In the genomic region with DNA sequence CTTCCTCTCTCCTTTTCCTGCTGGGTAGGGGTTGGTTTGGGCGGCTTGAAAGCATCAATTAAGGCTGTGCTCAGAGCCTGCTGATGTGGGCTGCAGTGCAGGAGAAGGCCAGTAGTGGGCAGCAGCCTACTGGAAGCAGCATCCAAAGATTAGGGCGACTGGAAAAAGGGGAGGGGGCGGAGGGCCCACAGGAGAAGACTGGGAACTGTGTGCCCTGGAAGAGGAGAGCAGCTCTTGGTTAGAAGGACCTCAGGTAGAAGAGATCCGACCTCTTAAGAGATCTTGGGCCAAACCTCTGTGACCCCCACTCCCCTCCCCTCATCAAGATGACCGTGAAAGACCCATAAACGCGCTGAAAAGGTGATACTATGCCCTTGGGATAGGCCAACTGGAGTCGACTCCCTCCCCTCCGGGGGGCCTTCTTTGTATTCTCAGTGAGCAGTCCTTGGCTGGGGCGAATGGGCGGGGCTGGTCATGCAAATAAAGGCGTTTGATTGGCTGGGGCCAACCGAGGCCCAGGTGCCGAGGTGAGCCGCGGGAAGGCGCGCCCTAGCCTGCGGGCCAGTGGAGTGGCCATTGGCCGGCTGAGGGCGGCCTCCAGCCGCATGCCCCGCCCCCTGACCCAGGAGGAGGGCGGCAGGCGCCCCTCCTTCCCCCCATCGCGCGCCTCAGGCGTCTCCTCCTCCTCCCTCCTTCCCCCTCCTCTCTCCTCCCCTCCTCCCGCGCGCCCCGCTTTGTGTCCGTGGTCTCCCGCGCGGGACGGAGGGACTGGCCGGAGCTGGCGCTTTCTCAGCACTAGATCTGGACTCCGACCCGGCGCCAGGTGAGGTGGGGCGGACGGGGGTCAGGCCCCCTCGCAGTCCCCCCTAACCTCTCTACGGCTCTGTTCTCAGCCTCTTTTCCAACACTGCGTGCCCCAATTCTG, we compare ENCODE assay signal across 1 cellular context.
TF ChIP-seq lines count a peak whose summit lies in the region.

No MANE protein-coding gene starts in this region.

TF ChIP-seq in HepG2, 621 proteins besides CTCF, POLR2A, EP300 and RAD21 (continued from another document and continues in another):
- TF ChIP-seq, protein P1, sequence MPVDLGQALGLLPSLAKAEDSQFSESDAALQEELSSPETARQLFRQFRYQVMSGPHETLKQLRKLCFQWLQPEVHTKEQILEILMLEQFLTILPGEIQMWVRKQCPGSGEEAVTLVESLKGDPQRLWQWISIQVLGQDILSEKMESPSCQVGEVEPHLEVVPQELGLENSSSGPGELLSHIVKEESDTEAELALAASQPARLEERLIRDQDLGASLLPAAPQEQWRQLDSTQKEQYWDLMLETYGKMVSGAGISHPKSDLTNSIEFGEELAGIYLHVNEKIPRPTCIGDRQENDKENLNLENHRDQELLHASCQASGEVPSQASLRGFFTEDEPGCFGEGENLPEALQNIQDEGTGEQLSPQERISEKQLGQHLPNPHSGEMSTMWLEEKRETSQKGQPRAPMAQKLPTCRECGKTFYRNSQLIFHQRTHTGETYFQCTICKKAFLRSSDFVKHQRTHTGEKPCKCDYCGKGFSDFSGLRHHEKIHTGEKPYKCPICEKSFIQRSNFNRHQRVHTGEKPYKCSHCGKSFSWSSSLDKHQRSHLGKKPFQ (CRISPR knock-in tag; IDR thresholded peaks at IDR 0.05; ENCODE audit: insufficient replicate concordance), result no peak
- TF ChIP-seq FOXP1 (IDR thresholded peaks at IDR 0.05), result no peak
- no peak for TF ChIP-seq FOXP1 (CRISPR knock-in tag; IDR thresholded peaks at IDR 0.05)
- no peak for TF ChIP-seq TBL1XR1 (IDR thresholded peaks at IDR 0.05; ENCODE audit: borderline replicate concordance, low read length, partially characterized antibody)
- TF ChIP-seq ZNF616 (CRISPR knock-in tag; IDR thresholded peaks at IDR 0.05; ENCODE audit: low read depth), result no peak
- peak; percentile 46; the same call in 1 of the 2 replicates for TF ChIP-seq SMC3 (IDR thresholded peaks at IDR 0.05; ENCODE audit: low read length)
- TF ChIP-seq, protein P2, sequence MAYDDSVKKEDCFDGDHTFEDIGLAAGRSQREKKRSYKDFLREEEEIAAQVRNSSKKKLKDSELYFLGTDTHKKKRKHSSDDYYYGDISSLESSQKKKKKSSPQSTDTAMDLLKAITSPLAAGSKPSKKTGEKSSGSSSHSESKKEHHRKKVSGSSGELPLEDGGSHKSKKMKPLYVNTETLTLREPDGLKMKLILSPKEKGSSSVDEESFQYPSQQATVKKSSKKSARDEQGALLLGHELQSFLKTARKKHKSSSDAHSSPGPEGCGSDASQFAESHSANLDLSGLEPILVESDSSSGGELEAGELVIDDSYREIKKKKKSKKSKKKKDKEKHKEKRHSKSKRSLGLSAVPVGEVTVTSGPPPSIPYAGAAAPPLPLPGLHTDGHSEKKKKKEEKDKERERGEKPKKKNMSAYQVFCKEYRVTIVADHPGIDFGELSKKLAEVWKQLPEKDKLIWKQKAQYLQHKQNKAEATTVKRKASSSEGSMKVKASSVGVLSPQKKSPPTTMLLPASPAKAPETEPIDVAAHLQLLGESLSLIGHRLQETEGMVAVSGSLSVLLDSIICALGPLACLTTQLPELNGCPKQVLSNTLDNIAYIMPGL (CRISPR knock-in tag; IDR thresholded peaks at IDR 0.05; ENCODE audit: borderline replicate concordance in 1 of 2, low read depth in 1 of 2), result no peak; a peak in 1 of 4 replicates
- TF ChIP-seq SOX5 (CRISPR knock-in tag; IDR thresholded peaks at IDR 0.05; ENCODE audit: borderline replicate concordance), result no peak
- no peak for TF ChIP-seq NFE2L1 (CRISPR knock-in tag; IDR thresholded peaks at IDR 0.05; ENCODE audit: borderline replicate concordance)
- TF ChIP-seq, protein P3, sequence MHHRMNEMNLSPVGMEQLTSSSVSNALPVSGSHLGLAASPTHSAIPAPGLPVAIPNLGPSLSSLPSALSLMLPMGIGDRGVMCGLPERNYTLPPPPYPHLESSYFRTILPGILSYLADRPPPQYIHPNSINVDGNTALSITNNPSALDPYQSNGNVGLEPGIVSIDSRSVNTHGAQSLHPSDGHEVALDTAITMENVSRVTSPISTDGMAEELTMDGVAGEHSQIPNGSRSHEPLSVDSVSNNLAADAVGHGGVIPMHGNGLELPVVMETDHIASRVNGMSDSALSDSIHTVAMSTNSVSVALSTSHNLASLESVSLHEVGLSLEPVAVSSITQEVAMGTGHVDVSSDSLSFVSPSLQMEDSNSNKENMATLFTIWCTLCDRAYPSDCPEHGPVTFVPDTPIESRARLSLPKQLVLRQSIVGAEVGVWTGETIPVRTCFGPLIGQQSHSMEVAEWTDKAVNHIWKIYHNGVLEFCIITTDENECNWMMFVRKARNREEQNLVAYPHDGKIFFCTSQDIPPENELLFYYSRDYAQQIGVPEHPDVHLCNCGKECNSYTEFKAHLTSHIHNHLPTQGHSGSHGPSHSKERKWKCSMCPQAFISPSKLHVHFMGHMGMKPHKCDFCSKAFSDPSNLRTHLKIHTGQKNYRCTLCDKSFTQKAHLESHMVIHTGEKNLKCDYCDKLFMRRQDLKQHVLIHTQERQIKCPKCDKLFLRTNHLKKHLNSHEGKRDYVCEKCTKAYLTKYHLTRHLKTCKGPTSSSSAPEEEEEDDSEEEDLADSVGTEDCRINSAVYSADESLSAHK (CRISPR knock-in tag; IDR thresholded peaks at IDR 0.05; ENCODE audit: borderline replicate concordance), result no peak
- TF ChIP-seq, protein P4, sequence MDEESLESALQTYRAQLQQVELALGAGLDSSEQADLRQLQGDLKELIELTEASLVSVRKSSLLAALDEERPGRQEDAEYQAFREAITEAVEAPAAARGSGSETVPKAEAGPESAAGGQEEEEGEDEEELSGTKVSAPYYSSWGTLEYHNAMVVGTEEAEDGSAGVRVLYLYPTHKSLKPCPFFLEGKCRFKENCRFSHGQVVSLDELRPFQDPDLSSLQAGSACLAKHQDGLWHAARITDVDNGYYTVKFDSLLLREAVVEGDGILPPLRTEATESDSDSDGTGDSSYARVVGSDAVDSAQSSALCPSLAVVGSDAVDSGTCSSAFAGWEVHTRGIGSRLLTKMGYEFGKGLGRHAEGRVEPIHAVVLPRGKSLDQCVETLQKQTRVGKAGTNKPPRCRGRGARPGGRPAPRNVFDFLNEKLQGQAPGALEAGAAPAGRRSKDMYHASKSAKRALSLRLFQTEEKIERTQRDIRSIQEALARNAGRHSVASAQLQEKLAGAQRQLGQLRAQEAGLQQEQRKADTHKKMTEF (CRISPR knock-in tag; IDR thresholded peaks at IDR 0.05), result 0 out of 2 replicates have a peak, but pooled peaks have one; percentile 30
- no peak for TF ChIP-seq SRSF4 (IDR thresholded peaks at IDR 0.05; ENCODE audit: low read depth, low read length, poor library complexity, severe bottlenecking)
- TF ChIP-seq, protein P5, sequence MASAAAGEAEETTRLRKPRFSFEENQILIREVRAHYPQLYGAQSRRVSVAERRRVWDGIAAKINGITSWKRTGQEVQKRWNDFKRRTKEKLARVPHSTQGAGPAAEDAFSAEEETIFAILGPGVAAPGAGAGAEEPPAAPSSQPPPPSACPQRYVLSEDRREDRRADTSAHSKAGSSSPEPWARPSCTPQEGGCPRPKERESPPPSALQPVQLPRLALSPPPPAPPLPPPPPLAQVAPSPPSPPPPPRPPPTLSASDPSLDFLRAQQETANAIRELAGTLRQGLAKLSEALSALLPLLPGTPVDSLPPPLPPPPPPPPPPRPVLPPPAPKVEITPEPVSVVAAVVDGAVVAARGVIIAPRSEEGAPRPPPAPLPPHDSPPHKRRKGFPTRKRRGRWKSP (CRISPR knock-in tag; IDR thresholded peaks at IDR 0.05), result no peak
- 0 out of 2 replicates have a peak, but pooled peaks have one; percentile 10 for TF ChIP-seq KDM5A (IDR thresholded peaks at IDR 0.05; ENCODE audit: borderline replicate concordance, low read length)
- peak; percentile 55; the same call in 1 of the 2 replicates for TF ChIP-seq SP2 (CRISPR knock-in tag; IDR thresholded peaks at IDR 0.05)
- no peak for TF ChIP-seq MTF1 (CRISPR knock-in tag; IDR thresholded peaks at IDR 0.05)
- no peak for TF ChIP-seq CHD2 (IDR thresholded peaks at IDR 0.05; ENCODE audit: low read depth, low read length)
- TF ChIP-seq ATAD3A (CRISPR knock-in tag; IDR thresholded peaks at IDR 0.05), result no peak
- no peak for TF ChIP-seq ZBTB7A (CRISPR knock-in tag; IDR thresholded peaks at IDR 0.05)
- TF ChIP-seq, protein P6, sequence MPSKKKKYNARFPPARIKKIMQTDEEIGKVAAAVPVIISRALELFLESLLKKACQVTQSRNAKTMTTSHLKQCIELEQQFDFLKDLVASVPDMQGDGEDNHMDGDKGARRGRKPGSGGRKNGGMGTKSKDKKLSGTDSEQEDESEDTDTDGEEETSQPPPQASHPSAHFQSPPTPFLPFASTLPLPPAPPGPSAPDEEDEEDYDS (CRISPR knock-in tag; IDR thresholded peaks at IDR 0.05), result 0 out of 2 replicates have a peak, but pooled peaks have one; percentile 30
- TF ChIP-seq NFE2 (CRISPR knock-in tag; IDR thresholded peaks at IDR 0.05), result no peak
- no peak for TF ChIP-seq KLF9 (CRISPR knock-in tag; IDR thresholded peaks at IDR 0.05; ENCODE audit: low read depth)
- no peak for TF ChIP-seq SMYD3 (CRISPR knock-in tag; IDR thresholded peaks at IDR 0.05)
- TF ChIP-seq, protein P7, sequence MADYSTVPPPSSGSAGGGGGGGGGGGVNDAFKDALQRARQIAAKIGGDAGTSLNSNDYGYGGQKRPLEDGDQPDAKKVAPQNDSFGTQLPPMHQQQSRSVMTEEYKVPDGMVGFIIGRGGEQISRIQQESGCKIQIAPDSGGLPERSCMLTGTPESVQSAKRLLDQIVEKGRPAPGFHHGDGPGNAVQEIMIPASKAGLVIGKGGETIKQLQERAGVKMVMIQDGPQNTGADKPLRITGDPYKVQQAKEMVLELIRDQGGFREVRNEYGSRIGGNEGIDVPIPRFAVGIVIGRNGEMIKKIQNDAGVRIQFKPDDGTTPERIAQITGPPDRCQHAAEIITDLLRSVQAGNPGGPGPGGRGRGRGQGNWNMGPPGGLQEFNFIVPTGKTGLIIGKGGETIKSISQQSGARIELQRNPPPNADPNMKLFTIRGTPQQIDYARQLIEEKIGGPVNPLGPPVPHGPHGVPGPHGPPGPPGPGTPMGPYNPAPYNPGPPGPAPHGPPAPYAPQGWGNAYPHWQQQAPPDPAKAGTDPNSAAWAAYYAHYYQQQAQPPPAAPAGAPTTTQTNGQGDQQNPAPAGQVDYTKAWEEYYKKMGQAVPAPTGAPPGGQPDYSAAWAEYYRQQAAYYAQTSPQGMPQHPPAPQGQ (CRISPR knock-in tag; IDR thresholded peaks at IDR 0.05; ENCODE audit: borderline replicate concordance), result no peak
- TF ChIP-seq HNRNPK (IDR thresholded peaks at IDR 0.05; ENCODE audit: low read depth, low read length, poor library complexity, severe bottlenecking), result peak; percentile 85
- 0 out of 2 replicates have a peak, but pooled peaks have one; percentile 12 for TF ChIP-seq MED1 (CRISPR knock-in tag; IDR thresholded peaks at IDR 0.05)
- TF ChIP-seq ZNF20 (CRISPR knock-in tag; IDR thresholded peaks at IDR 0.05), result no peak
- no peak for TF ChIP-seq HMG20A (CRISPR knock-in tag; IDR thresholded peaks at IDR 0.05; ENCODE audit: borderline replicate concordance)
- no peak for TF ChIP-seq POGZ (CRISPR knock-in tag; IDR thresholded peaks at IDR 0.05)
- TF ChIP-seq ZNF33B (CRISPR knock-in tag; IDR thresholded peaks at IDR 0.05), result no peak
- TF ChIP-seq ZNF10 (CRISPR knock-in tag; IDR thresholded peaks at IDR 0.05; ENCODE audit: borderline replicate concordance, low read depth), result no peak
- TF ChIP-seq, protein P8, sequence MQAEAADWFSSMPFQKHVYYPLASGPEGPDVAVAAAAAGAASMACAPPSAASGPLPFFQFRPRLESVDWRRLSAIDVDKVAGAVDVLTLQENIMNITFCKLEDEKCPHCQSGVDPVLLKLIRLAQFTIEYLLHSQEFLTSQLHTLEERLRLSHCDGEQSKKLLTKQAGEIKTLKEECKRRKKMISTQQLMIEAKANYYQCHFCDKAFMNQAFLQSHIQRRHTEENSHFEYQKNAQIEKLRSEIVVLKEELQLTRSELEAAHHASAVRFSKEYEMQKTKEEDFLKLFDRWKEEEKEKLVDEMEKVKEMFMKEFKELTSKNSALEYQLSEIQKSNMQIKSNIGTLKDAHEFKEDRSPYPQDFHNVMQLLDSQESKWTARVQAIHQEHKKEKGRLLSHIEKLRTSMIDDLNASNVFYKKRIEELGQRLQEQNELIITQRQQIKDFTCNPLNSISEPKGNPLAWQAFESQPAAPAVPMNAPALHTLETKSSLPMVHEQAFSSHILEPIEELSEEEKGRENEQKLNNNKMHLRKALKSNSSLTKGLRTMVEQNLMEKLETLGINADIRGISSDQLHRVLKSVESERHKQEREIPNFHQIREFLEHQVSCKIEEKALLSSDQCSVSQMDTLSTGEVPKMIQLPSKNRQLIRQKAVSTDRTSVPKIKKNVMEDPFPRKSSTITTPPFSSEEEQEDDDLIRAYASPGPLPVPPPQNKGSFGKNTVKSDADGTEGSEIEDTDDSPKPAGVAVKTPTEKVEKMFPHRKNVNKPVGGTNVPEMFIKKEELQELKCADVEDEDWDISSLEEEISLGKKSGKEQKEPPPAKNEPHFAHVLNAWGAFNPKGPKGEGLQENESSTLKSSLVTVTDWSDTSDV (CRISPR knock-in tag; IDR thresholded peaks at IDR 0.05), result no peak
- peak; percentile 16; the same call in 1 of the 2 replicates for TF ChIP-seq GATAD2A (CRISPR knock-in tag; IDR thresholded peaks at IDR 0.05)
- TF ChIP-seq SALL1 (CRISPR knock-in tag; IDR thresholded peaks at IDR 0.05), result peak; percentile 15
- no peak for TF ChIP-seq GABPA (IDR thresholded peaks at IDR 0.05; ENCODE audit: low read depth, low read length)
- no peak for TF ChIP-seq GABPA (CRISPR knock-in tag; IDR thresholded peaks at IDR 0.05; ENCODE audit: low read depth)
- TF ChIP-seq SAP130 (CRISPR knock-in tag; IDR thresholded peaks at IDR 0.05; ENCODE audit: low read depth), result peak; percentile 30; the same call in 1 of the 2 replicates
- TF ChIP-seq STAG1 (CRISPR knock-in tag; IDR thresholded peaks at IDR 0.05), result peak; percentile 77
- no peak for TF ChIP-seq HNRNPL (IDR thresholded peaks at IDR 0.05; ENCODE audit: low read depth, low read length)
- TF ChIP-seq, protein P9, sequence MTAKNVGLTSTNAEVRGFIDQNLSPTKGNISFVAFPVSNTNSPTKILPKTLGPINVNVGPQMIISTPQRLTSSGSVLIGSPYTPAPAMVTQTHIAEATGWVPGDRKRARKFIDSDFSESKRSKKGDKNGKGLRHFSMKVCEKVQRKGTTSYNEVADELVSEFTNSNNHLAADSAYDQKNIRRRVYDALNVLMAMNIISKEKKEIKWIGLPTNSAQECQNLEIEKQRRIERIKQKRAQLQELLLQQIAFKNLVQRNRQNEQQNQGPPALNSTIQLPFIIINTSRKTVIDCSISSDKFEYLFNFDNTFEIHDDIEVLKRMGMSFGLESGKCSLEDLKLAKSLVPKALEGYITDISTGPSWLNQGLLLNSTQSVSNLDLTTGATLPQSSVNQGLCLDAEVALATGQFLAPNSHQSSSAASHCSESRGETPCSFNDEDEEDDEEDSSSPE (CRISPR knock-in tag; IDR thresholded peaks at IDR 0.05), result 0 out of 2 replicates have a peak, but pooled peaks have one; percentile 27
- no peak for TF ChIP-seq REXO4 (CRISPR knock-in tag; IDR thresholded peaks at IDR 0.05; ENCODE audit: borderline replicate concordance)
- TF ChIP-seq FOSL2 (CRISPR knock-in tag; IDR thresholded peaks at IDR 0.05), result no peak
